Comparison of ENCODE assay signal across 13 cellular contexts in genomic region chr9:131650254-131650653, GRCh38.
DNase-seq lines count a peak whose midpoint lies in the region; ATAC-seq, FAIRE-seq and TF ChIP-seq lines count a peak whose summit lies in the region.
"Had no signal": no experiment of that assay in that cellular context is flagged by ENCODE, and none has a peak within 500 bp of the region (broad histone marks: within the 10 kb centered on the region; RNA-seq: fewer than 3 reads in every experiment).

No MANE protein-coding gene starts in this region.

- no peak overlapping the region for H3K4me2 ChIP-seq in HepG2 (ENCODE audit: low read depth, low read length)

- H2AFZ ChIP-seq in HepG2 (ENCODE audit: low read length), result no peak overlapping the region

- H3K27me3 Mint-ChIP-seq in naive thymus-derived CD4-positive, alpha-beta T cell, result no peaks in the 10 kb centered on the region
- H3K27me3 Mint-ChIP-seq: activated naive CD4-positive, alpha-beta T cell treated with anti-CD3 and anti-CD28 coated beads, Interleukin-2, amount 50 U/mL, for 24 hours had no signal

- ATAC-seq in HepG2 (no peak), HG02610 (IDR thresholded peaks at IDR 0.05; ENCODE audit: unreplicated experiment) (no peak), GM21529 (IDR thresholded peaks at IDR 0.05; ENCODE audit: unreplicated experiment) (no peak), GM19351 (IDR thresholded peaks at IDR 0.05; ENCODE audit: unreplicated experiment) (no peak)
- peak; percentile 81 for ATAC-seq in naive thymus-derived CD4-positive, alpha-beta T cell

- H3K27me3 ChIP-seq in liver (ENCODE audit: control insufficient read depth in 4 of 4, insufficient read depth in 4 of 4, low read length in 3 of 4), result no peaks in the 10 kb centered on the region
- no peaks in the 10 kb centered on the region for H3K27me3 ChIP-seq in HepG2 (ENCODE audit: control insufficient read depth in 1 of 2, insufficient read depth in 2 of 2, low read length in 2 of 2)
- no peaks in the 10 kb centered on the region for H3K27me3 ChIP-seq in naive thymus-derived CD4-positive, alpha-beta T cell (ENCODE audit: control insufficient read depth in 2 of 2, insufficient read depth in 2 of 2, low read length in 2 of 2)

- TF ChIP-seq CTCF in liver (IDR thresholded peaks at IDR 0.05; ENCODE audit: low read depth, low read length, missing input control), result no peak
- no peak for TF ChIP-seq CTCF in HepG2 (CRISPR knock-in tag; IDR thresholded peaks at IDR 0.05)

- H4K20me1 ChIP-seq in HepG2 (ENCODE audit: insufficient read depth, low read length), result no peaks in the 10 kb centered on the region

- H3K4me3 Mint-ChIP-seq in naive thymus-derived CD4-positive, alpha-beta T cell, result no peak overlapping the region
- H3K4me3 Mint-ChIP-seq: activated naive CD4-positive, alpha-beta T cell treated with anti-CD3 and anti-CD28 coated beads, Interleukin-2, amount 50 U/mL, for 24 hours had no signal

- CTCF ChIA-PET in HepG2 (lab: Yijun Ruan, JAX; ENCODE audit: low intra/inter-chr PET ratio, low total read pairs), result no interaction called here
- CTCF ChIA-PET in naive thymus-derived CD4-positive, alpha-beta T cell (lab: Charles Lee), result interaction anchor here (0.6 kb wide), 1 partner anchor 18 kb away, joined by 3 read pairs; no protein-coding TSS in a partner anchor

- BruUV-seq in HepG2 (replicated peaks; lab: Mats Ljungman, UMichigan), result no TSS peak

- peaks cover 22% of the 10 kb centered on the region for H3K79me2 ChIP-seq in HepG2 (ENCODE audit: insufficient read depth, low read length)

- H3K36me3 ChIP-seq in liver (ENCODE audit: control insufficient read depth in 4 of 4, insufficient read depth in 3 of 4, low read depth in 1 of 4, low read length in 3 of 4), result peaks cover 0 to 4% (median under 1%) of the 10 kb centered on the region in 4 donors
- H3K36me3 ChIP-seq in HepG2 (replicated peaks in 1 of 2; ENCODE audit: control insufficient read depth in 1 of 2, insufficient read depth in 2 of 2, low read length in 2 of 2), result peaks cover 4 to 28% of the 10 kb centered on the region in 2 experiments; a peak in 4 of 5 replicates
- H3K36me3 ChIP-seq in naive thymus-derived CD4-positive, alpha-beta T cell (ENCODE audit: control insufficient read depth in 2 of 3, insufficient read depth in 3 of 3, low read length in 3 of 3), result peaks cover 0 to 36% (median 0%) of the 10 kb centered on the region in 3 experiments

- intact Hi-C loops in HepG2 (cut with micrococcal nuclease; ENCODE audit: unreplicated experiment), result no loop called here
- intact Hi-C loops in naive thymus-derived CD4-positive, alpha-beta T cell (cut with micrococcal nuclease), result no loop called here

- no peak for TF ChIP-seq POLR2A in HepG2 (IDR thresholded peaks at IDR 0.05; ENCODE audit: insufficient read depth in 1 of 2, low read depth in 2 of 2, low read length in 2 of 2)

- H3K9me3 ChIP-seq in liver (ENCODE audit: control insufficient read depth in 4 of 4, low read length in 3 of 4) (no peaks in the 10 kb centered on the region), HepG2 (ENCODE audit: low read length) (no peaks in the 10 kb centered on the region)
- H3K9me3 ChIP-seq in naive thymus-derived CD4-positive, alpha-beta T cell (ENCODE audit: control insufficient read depth in 2 of 3, low read length in 3 of 3), result no peaks in the 10 kb centered on the region

- TF ChIP-seq RAD21 in liver (IDR thresholded peaks at IDR 0.05) (peak; percentile 17 to 48), HepG2 (CRISPR knock-in tag; IDR thresholded peaks at IDR 0.05) (no peak)

- no peak for DNase-seq in HepG2 (ENCODE audit: low spot score)
- no peak for DNase-seq in epithelial cell of prostate (ENCODE audit: low read depth, low spot score)
- no peak for DNase-seq in naive thymus-derived CD4-positive, alpha-beta T cell
- DNase-seq in iPS-NIHi11 (ENCODE audit: low spot score), result no peak
- DNase-seq: activated CD4-positive, CD25-positive, alpha-beta regulatory T cell; NK-92 treated with Interleukin-12 subunit alpha and Interleukin-12 subunit beta, amount 100 ng/mL, for 24 hours; stimulated activated CD4-positive, alpha-beta T cell treated with anti-CD3 and anti-CD28 coated beads, Interleukin-2, amount 100 ng/mL, for 24 hours had no signal

- TF ChIP-seq EP300 in HepG2 (IDR thresholded peaks at IDR 0.05; ENCODE audit: low read depth in 2 of 2, low read length in 2 of 2) (no peak), HepG2 (CRISPR knock-in tag; IDR thresholded peaks at IDR 0.05; ENCODE audit: borderline replicate concordance) (no peak)

- H3K36me3 Mint-ChIP-seq in naive thymus-derived CD4-positive, alpha-beta T cell, result peaks cover 0 to 26% (median 11%) of the 10 kb centered on the region in 5 donors

- H3K27ac ChIP-seq in liver (ENCODE audit: low read depth in 1 of 2, low read length in 2 of 2), result no peak overlapping the region
- H3K27ac ChIP-seq in HepG2 (ENCODE audit: extremely low read length, insufficient read depth, low read length), result no peak overlapping the region
- peak overlapping the region; percentile 24 for H3K27ac ChIP-seq in epithelial cell of prostate
- no peak overlapping the region for H3K27ac ChIP-seq in naive thymus-derived CD4-positive, alpha-beta T cell (ENCODE audit: low read depth, low read length)
- H3K27ac ChIP-seq: C4-2B had no signal

- H3K9ac ChIP-seq in liver (ENCODE audit: low read depth in 1 of 2, low read length in 2 of 2), result no peak overlapping the region
- no peak overlapping the region for H3K9ac ChIP-seq in HepG2 (ENCODE audit: insufficient read depth, low read depth, low read length)

- H3K4me3 ChIP-seq in liver (ENCODE audit: low read depth in 1 of 3, low read length in 3 of 3) (no peak overlapping the region), HepG2 (replicated peaks in 1 of 3; ENCODE audit: insufficient read depth in 1 of 3, low read depth in 2 of 3, low read length in 3 of 3) (no peak overlapping the region)
- H3K4me3 ChIP-seq in naive thymus-derived CD4-positive, alpha-beta T cell (ENCODE audit: low read length), result no peak overlapping the region

- WGBS in liver, result 61% methylated on average over 4 of the region's 4 CpGs
- WGBS in HepG2 (ENCODE audit: low lambda C conversion rate), result 89% methylated on average over 2 of the region's 4 CpGs

- POLR2A ChIA-PET in HepG2 (lab: Yijun Ruan, JAX), result interaction anchor here (0.9 kb wide), 1 partner anchor 25 kb away, joined by 3 read pairs; no protein-coding TSS in a partner anchor
- POLR2A ChIA-PET in naive thymus-derived CD4-positive, alpha-beta T cell (lab: Charles Lee), result no interaction called here

- no peaks in the 10 kb centered on the region for H3K9me3 Mint-ChIP-seq in naive thymus-derived CD4-positive, alpha-beta T cell
- H3K9me3 Mint-ChIP-seq: activated naive CD4-positive, alpha-beta T cell treated with anti-CD3 and anti-CD28 coated beads, Interleukin-2, amount 50 U/mL, for 24 hours had no signal

- H3K4me1 ChIP-seq in liver (ENCODE audit: control insufficient read depth in 4 of 4, insufficient read depth in 4 of 4, low read length in 3 of 4) (peaks cover 3 to 17% (median 7%) of the 10 kb centered on the region in 4 donors), HepG2 (ENCODE audit: insufficient read depth, low read length) (peaks cover 27% of the 10 kb centered on the region)
- H3K4me1 ChIP-seq in naive thymus-derived CD4-positive, alpha-beta T cell (ENCODE audit: control insufficient read depth in 2 of 2, insufficient read depth in 2 of 2, low read length in 2 of 2), result peaks cover 5 to 10% of the 10 kb centered on the region in 2 donors

- FAIRE-seq in HepG2 (lab: Jason Lieb, UNC), result no peak

- in situ Hi-C loops in HepG2 (cut with HindIII; ENCODE audit: extremely low pct_ligation_motif_present, low pct_unique_long_range_greater_than_20kb), result loop anchor here (10.0 kb wide), 1 partner anchor 85 kb away; no protein-coding TSS in a partner anchor

- peaks cover 15 to 51% (median 25%) of the 10 kb centered on the region in 7 donors for H3K4me1 Mint-ChIP-seq in naive thymus-derived CD4-positive, alpha-beta T cell

- peak overlapping the region in 3 of 9 donors; percentile 30 to 56 (median 54) for H3K27ac Mint-ChIP-seq in naive thymus-derived CD4-positive, alpha-beta T cell
- H3K27ac Mint-ChIP-seq: activated naive CD4-positive, alpha-beta T cell treated with anti-CD3 and anti-CD28 coated beads, Interleukin-2, amount 50 U/mL, for 24 hours had no signal

TF ChIP-seq in liver, 16 proteins besides CTCF, POLR2A, EP300 and RAD21 (continues in another document):
- TF ChIP-seq YY1 (IDR thresholded peaks at IDR 0.05), result peak; percentile 54
- TF ChIP-seq HNF4A (conservative IDR thresholded peaks at IDR 0.05), result peak in 1 of 2 donors; percentile 20

TF ChIP-seq in HepG2, 621 proteins besides CTCF, POLR2A, EP300 and RAD21 (continues in another document):
- no peak for TF ChIP-seq ZNF234 (CRISPR knock-in tag; conservative IDR thresholded peaks at IDR 0.05)
- TF ChIP-seq KAT8 (CRISPR knock-in tag; IDR thresholded peaks at IDR 0.05), result no peak
- TF ChIP-seq ZNF501 (CRISPR knock-in tag; IDR thresholded peaks at IDR 0.05), result no peak
- no peak for TF ChIP-seq ZSCAN31 (CRISPR knock-in tag; IDR thresholded peaks at IDR 0.05; ENCODE audit: low read depth)
- TF ChIP-seq YEATS4 (CRISPR knock-in tag; IDR thresholded peaks at IDR 0.05; ENCODE audit: borderline replicate concordance), result no peak
- TF ChIP-seq BRF2 (CRISPR knock-in tag; IDR thresholded peaks at IDR 0.05), result no peak
